8 cellular contexts compared by ENCODE assay signal in the genomic region with DNA sequence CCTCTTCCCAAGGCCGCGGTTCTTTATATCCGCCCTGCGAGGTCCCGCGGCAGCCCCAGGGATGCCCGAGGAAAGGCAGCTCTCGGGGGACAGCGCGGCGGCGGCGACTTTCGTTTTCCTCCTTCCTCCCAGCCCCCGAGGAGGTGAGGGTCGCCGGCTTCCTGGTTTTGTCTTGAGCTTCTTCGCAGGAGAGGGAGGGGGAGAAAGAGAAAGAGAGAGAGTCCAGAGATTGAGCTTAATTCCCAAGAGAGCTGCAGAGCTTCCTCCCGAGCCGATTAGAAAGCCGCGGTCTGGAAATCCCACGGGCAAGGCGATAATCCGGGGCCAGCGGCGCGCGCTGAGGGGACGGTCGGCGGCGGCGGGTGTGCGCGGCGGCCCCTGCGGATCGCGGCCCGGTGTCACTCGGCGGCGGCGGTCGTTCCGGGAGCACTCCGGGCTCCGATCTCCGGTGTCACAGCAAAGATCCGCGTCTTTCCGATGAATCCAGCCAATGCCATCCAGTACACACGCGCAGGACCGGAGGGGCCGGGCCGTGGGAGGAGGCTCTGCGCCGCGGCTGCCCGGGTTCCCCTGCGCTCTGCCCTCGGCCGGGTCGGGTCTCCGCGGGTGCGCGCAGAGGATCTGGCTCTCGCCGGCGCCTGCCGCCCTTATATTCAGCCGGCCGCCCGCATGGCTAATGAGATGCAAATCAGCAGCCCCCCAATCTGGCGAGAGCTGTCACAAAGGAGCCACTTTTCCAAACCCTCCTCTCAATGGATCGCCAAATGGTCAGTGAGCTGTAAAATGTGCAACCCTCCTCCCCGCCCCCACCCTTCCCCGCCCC. TPM values are rescaled to one million over a fixed set of nuclear protein-coding genes. Genes with fewer than 3 reads are reported as not detected.
DNase-seq lines count a peak whose midpoint lies in the region; ATAC-seq and TF ChIP-seq lines count a peak whose summit lies in the region.

A gene with protein sequence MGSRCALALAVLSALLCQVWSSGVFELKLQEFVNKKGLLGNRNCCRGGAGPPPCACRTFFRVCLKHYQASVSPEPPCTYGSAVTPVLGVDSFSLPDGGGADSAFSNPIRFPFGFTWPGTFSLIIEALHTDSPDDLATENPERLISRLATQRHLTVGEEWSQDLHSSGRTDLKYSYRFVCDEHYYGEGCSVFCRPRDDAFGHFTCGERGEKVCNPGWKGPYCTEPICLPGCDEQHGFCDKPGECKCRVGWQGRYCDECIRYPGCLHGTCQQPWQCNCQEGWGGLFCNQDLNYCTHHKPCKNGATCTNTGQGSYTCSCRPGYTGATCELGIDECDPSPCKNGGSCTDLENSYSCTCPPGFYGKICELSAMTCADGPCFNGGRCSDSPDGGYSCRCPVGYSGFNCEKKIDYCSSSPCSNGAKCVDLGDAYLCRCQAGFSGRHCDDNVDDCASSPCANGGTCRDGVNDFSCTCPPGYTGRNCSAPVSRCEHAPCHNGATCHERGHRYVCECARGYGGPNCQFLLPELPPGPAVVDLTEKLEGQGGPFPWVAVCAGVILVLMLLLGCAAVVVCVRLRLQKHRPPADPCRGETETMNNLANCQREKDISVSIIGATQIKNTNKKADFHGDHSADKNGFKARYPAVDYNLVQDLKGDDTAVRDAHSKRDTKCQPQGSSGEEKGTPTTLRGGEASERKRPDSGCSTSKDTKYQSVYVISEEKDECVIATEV (minus strand): TSS at position 773 of the 823 bp plus-strand sequence. CDS start 939 bp downstream, outside the sequence.

- H3K36me3 Mint-ChIP-seq in activated B cell treated with CpG ODN at 0.5 μM for 24 hours (ENCODE audit: low read depth) (no peaks in the 10 kb centered on the region), endodermal cell (ENCODE audit: low read depth) (peaks cover 6% of the 10 kb centered on the region)

- H3K9me3 Mint-ChIP-seq in activated B cell treated with CpG ODN at 0.5 μM for 24 hours, result no peaks in the 10 kb centered on the region
- no peaks in the 10 kb centered on the region for H3K9me3 Mint-ChIP-seq in endodermal cell

- H3K27ac Mint-ChIP-seq in activated B cell treated with CpG ODN at 0.5 μM for 24 hours, result peak within 1 kb of the TSS; percentile 31
- no peak within 1 kb of the TSS for H3K27ac Mint-ChIP-seq in endodermal cell

- TF ChIP-seq POLR2A in GM10847 (IDR thresholded peaks at IDR 0.05; ENCODE audit: extremely low read depth, insufficient read length), result peak; percentile 52

- intact Hi-C loops in activated B cell treated with CpG ODN at 0.5 μM for 24 hours (cut with micrococcal nuclease), result loop anchor here (1.0 to 5.0 kb wide), 6 partner anchors 16 to 1078 kb away; partner anchors contain the start of genes C6orf120, FAM120B, PHF10 and PSMB1

- 0% methylated on average over 16 to 78 of the region's 81 CpGs for WGBS in endodermal cell (ENCODE audit: insufficient coverage in 1 of 2, insufficient read length in 1 of 2), 2 experiments

- H3K27ac ChIP-seq in endodermal cell (ENCODE audit: low read depth, low read length) (peak within 1 kb of the TSS; percentile 97), temporal lobe (ENCODE audit: low read depth, low read length) (peak within 1 kb of the TSS; percentile 74)

- CTCF ChIA-PET in activated B cell treated with CpG ODN at 0.5 μM for 24 hours (lab: Charles Lee), result interaction anchor here (1.4 kb wide), 1 partner anchor 19 kb away, joined by 3 read pairs; no protein-coding TSS in a partner anchor

- H3K27me3 Mint-ChIP-seq in activated B cell treated with CpG ODN at 0.5 μM for 24 hours, result peaks cover 55% of the 10 kb centered on the region
- H3K27me3 Mint-ChIP-seq in endodermal cell (ENCODE audit: insufficient read depth), result peaks cover 89% of the 10 kb centered on the region

- H3K4me1 Mint-ChIP-seq in activated B cell treated with CpG ODN at 0.5 μM for 24 hours, result peaks cover 52% of the 10 kb centered on the region
- H3K4me1 Mint-ChIP-seq in endodermal cell, result peaks cover 32% of the 10 kb centered on the region

- TF ChIP-seq CTCF in activated B cell treated with CpG ODN at 0.5 μM for 24 hours (IDR thresholded peaks at IDR 0.05), result no peak
- TF ChIP-seq CTCF in endodermal cell (conservative IDR thresholded peaks at IDR 0.05), result no peak

- H3K27me3 ChIP-seq in endodermal cell (ENCODE audit: control insufficient read depth, insufficient read depth, low read length, poor library complexity, severe bottlenecking), result peaks cover 96% of the 10 kb centered on the region

- H3K9me3 ChIP-seq in endodermal cell (ENCODE audit: control insufficient read depth, low read length), result no peaks in the 10 kb centered on the region

- peaks cover 16% of the 10 kb centered on the region for H3K4me1 ChIP-seq in endodermal cell (ENCODE audit: control insufficient read depth, insufficient read depth, low read length)

- H3K4me3 Mint-ChIP-seq in activated B cell treated with CpG ODN at 0.5 μM for 24 hours (peak within 1 kb of the TSS; percentile 89), endodermal cell (peak within 1 kb of the TSS; percentile 69)

- DNase-seq in NCI-H1092 treated with DMSO at 0.1 percent for 48 hours (lab: John Stamatoyannopoulos, UW), result peak; percentile 90
- peak; percentile 43 for DNase-seq in activated B cell treated with CpG ODN at 0.5 μM for 24 hours
- DNase-seq in endodermal cell, result peak; percentile 88
- DNase-seq in mesenteric fat pad (ENCODE audit: low spot score), result peak; percentile 89
- no peak for DNase-seq in epidermal melanocyte (ENCODE audit: insufficient read length, low spot score)

- H3K9ac ChIP-seq in endodermal cell (ENCODE audit: extremely low read depth, low read length, poor library complexity, severe bottlenecking), result no peak within 1 kb of the TSS

- ATAC-seq in activated B cell treated with CpG ODN at 0.5 μM for 24 hours (ENCODE audit: low read depth) (peak; percentile 25), GM19395 (IDR thresholded peaks at IDR 0.05; ENCODE audit: unreplicated experiment) (no peak)

- POLR2A ChIA-PET in activated B cell treated with CpG ODN at 0.5 μM for 24 hours (lab: Charles Lee), result interaction anchor here (0.7 to 2.1 kb wide), 5 partner anchors 10 to 565 kb away, joined by 3 to 8 read pairs (median 6); partner anchors contain the start of gene FAM120B

- H3K36me3 ChIP-seq in endodermal cell (ENCODE audit: control insufficient read depth, insufficient read depth, low read length), result no peaks in the 10 kb centered on the region

- H3K4me3 ChIP-seq in endodermal cell (ENCODE audit: low read length), result peak within 1 kb of the TSS; percentile 75

RNA-seq across cellular contexts. Expression of the gene that starts here (rescaled TPM):
- 0.32 and 0.53 TPM in 2 replicates for total RNA-seq in activated B cell treated with CpG ODN at 0.5 μM for 24 hours
- 1 to 10 TPM; 3.1 to 3.6 TPM for total RNA-seq in endodermal cell
- polyA plus RNA-seq in endodermal cell (2013, experiment 1 of 2), result 79.0 TPM
- 59.5 TPM for polyA plus RNA-seq in endodermal cell (2013, experiment 2 of 2)
- 23.8 TPM for total RNA-seq in mesenteric fat pad
- total RNA-seq in temporal lobe, result 9.1 TPM

Comparison
In these comparisons a context has a peak if more than half of its experiments do, and no peak if none do; other contexts are left out.
1. Peak in DNase-seq and ATAC-seq in activated B cell treated with CpG ODN at 0.5 μM for 24 hours; RNA of the gene not detected or under 1 TPM.